16 cellular contexts compared by ENCODE assay signal in the genomic region with DNA sequence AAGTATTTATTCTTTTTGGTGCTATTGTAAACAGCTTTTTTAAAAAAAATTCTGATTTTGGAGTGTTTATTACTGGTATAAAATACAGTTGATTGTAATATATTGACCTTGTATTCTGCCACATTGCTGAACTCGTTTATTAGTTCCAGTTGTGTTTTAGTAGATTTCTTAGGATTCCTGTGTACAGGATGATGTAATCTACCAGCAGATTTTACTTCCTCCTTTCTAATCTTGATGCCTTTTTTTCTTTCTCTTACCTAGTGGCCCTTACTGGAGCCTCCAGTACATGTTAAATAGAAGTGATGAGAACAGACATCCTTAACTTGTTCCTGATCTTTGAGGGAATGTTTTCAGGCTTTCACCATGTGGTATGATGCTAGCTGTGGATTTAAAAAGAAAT.
"Had no signal": no experiment of that assay in that cellular context is flagged by ENCODE, and none has a peak within 500 bp of the region (broad histone marks: within the 10 kb centered on the region; RNA-seq: fewer than 3 reads in every experiment).

No MANE protein-coding gene starts in this region.

- ATAC-seq: activated CD8-positive, alpha-beta T cell treated with anti-CD3 and anti-CD28 coated beads, Interleukin-2, amount 10 ng/mL, durations not matched to agents 7 days and 5 days; effector memory CD8-positive, alpha-beta T cell; naive thymus-derived CD4-positive, alpha-beta T cell had no signal

- DNase-seq: activated CD4-positive, alpha-beta T cell treated with anti-CD3 and anti-CD28 coated beads for 4 hours; activated CD8-positive, alpha-beta memory T cell treated with anti-CD3 and anti-CD28 coated beads, Interleukin-2, amount 50 U/mL, for 48 hours; activated CD8-positive, alpha-beta T cell treated with anti-CD3 and anti-CD28 coated beads, Interleukin-2, amount 10 ng/mL, durations not matched to agents 7 days and 5 days; activated naive CD8-positive, alpha-beta T cell treated with anti-CD3 and anti-CD28 coated beads, Interleukin-2, amount 10 ng/mL, durations not matched to agents 7 days and 5 days; cortex of kidney; effector memory CD8-positive, alpha-beta T cell; naive thymus-derived CD4-positive, alpha-beta T cell; posterior cingulate gyrus; stimulated activated CD4-positive, alpha-beta T cell treated with anti-CD3 and anti-CD28 coated beads, Interleukin-4, amount 100 ng/mL, for 4 hours; stomach; T1000 had no signal

- H3K9me3 Mint-ChIP-seq: activated naive CD8-positive, alpha-beta T cell treated with anti-CD3 and anti-CD28 coated beads, Interleukin-2, amount 10 ng/mL, durations not matched to agents 7 days and 5 days; effector memory CD8-positive, alpha-beta T cell had no signal

- H3K27me3 ChIP-seq: neutrophil, stomach had no signal

- H3K27ac ChIP-seq: epithelial cell of prostate, neutrophil, skin epidermis, stomach, thoracic aorta, VCaP had no signal

- H3K36me3 ChIP-seq: neutrophil, stomach, thoracic aorta had no signal

- H3K4me1 Mint-ChIP-seq: activated naive CD8-positive, alpha-beta T cell treated with anti-CD3 and anti-CD28 coated beads, Interleukin-2, amount 10 ng/mL, durations not matched to agents 7 days and 5 days; naive thymus-derived CD4-positive, alpha-beta T cell had no signal

- H3K9me3 ChIP-seq: neutrophil, stomach, thoracic aorta had no signal

- H3K27ac Mint-ChIP-seq: activated CD8-positive, alpha-beta T cell treated with anti-CD3 and anti-CD28 coated beads, Interleukin-2, amount 10 ng/mL, durations not matched to agents 7 days and 5 days; activated naive CD8-positive, alpha-beta T cell treated with anti-CD3 and anti-CD28 coated beads, Interleukin-2, amount 10 ng/mL, durations not matched to agents 7 days and 5 days; effector memory CD8-positive, alpha-beta T cell; naive thymus-derived CD4-positive, alpha-beta T cell had no signal

- H3K4me3 Mint-ChIP-seq: activated CD8-positive, alpha-beta T cell treated with anti-CD3 and anti-CD28 coated beads, Interleukin-2, amount 10 ng/mL, durations not matched to agents 7 days and 5 days; activated naive CD8-positive, alpha-beta T cell treated with anti-CD3 and anti-CD28 coated beads, Interleukin-2, amount 10 ng/mL, durations not matched to agents 7 days and 5 days; effector memory CD8-positive, alpha-beta T cell; naive thymus-derived CD4-positive, alpha-beta T cell had no signal

- H3K36me3 Mint-ChIP-seq: activated naive CD8-positive, alpha-beta T cell treated with anti-CD3 and anti-CD28 coated beads, Interleukin-2, amount 10 ng/mL, durations not matched to agents 7 days and 5 days; naive thymus-derived CD4-positive, alpha-beta T cell had no signal

- H3K4me3 ChIP-seq: skin epidermis, stomach, thoracic aorta had no signal
